Comparison of ENCODE assay signal across 17 cellular contexts in genomic region chr1:210445931-210446330, GRCh38.
DNase-seq lines count a peak whose midpoint lies in the region; ATAC-seq and TF ChIP-seq lines count a peak whose summit lies in the region.
"Had no signal": no experiment of that assay in that cellular context is flagged by ENCODE, and none has a peak within 500 bp of the region (broad histone marks: within the 10 kb centered on the region; RNA-seq: fewer than 3 reads in every experiment).

No MANE protein-coding gene starts in this region.

- no peaks in the 10 kb centered on the region for H3K79me2 ChIP-seq in OCI-LY3 (ENCODE audit: low read length)
- H3K79me2 ChIP-seq: hepatocyte had no signal

- peaks cover 31% of the 10 kb centered on the region for H3K4me1 ChIP-seq in OCI-LY3 (ENCODE audit: low read length)
- H3K4me1 ChIP-seq: vagina had no signal

- no peaks in the 10 kb centered on the region for H3K36me3 Mint-ChIP-seq in activated T-cell treated with anti-CD3 and anti-CD28 coated beads, Interleukin-2, amount 50 U/mL, for 72 hours (ENCODE audit: insufficient read depth in 2 of 2)
- no peaks in the 10 kb centered on the region for H3K36me3 Mint-ChIP-seq in activated naive CD8-positive, alpha-beta T cell treated with anti-CD3 and anti-CD28 coated beads for 36 hours
- no peaks in the 10 kb centered on the region for H3K36me3 Mint-ChIP-seq in stimulated activated naive B cell treated with anti-CD40 and anti-IgM and Interleukin-4, amounts not matched to agents 10 μg/mL and 1 μg/mL and 100 μg/mL, for 72 hours

- no peaks in the 10 kb centered on the region for H3K9me3 Mint-ChIP-seq in activated T-cell treated with anti-CD3 and anti-CD28 coated beads, Interleukin-2, amount 50 U/mL, for 72 hours
- H3K9me3 Mint-ChIP-seq in activated naive CD8-positive, alpha-beta T cell treated with anti-CD3 and anti-CD28 coated beads for 36 hours = no peaks in the 10 kb centered on the region
- H3K9me3 Mint-ChIP-seq in stimulated activated naive B cell treated with anti-CD40 and anti-IgM and Interleukin-4, amounts not matched to agents 10 μg/mL and 1 μg/mL and 100 μg/mL, for 72 hours = no peaks in the 10 kb centered on the region
- H3K9me3 Mint-ChIP-seq: HFFc6 had no signal

- H3K4me2 ChIP-seq in OCI-LY3 (ENCODE audit: low read length) = peak overlapping the region; percentile 56
- H3K4me2 ChIP-seq: hepatocyte had no signal

- H3K9ac ChIP-seq in OCI-LY3 (ENCODE audit: low read length) = no peak overlapping the region

- TF ChIP-seq CTCF in OCI-LY3 (IDR thresholded peaks at IDR 0.05; ENCODE audit: low read depth, low read length) = no peak

- H3K27me3 Mint-ChIP-seq in activated T-cell treated with anti-CD3 and anti-CD28 coated beads, Interleukin-2, amount 50 U/mL, for 72 hours (ENCODE audit: low read depth) = peaks cover 10% of the 10 kb centered on the region
- peaks cover 4% of the 10 kb centered on the region for H3K27me3 Mint-ChIP-seq in activated naive CD8-positive, alpha-beta T cell treated with anti-CD3 and anti-CD28 coated beads for 36 hours
- H3K27me3 Mint-ChIP-seq in stimulated activated naive B cell treated with anti-CD40 and anti-IgM and Interleukin-4, amounts not matched to agents 10 μg/mL and 1 μg/mL and 100 μg/mL, for 72 hours = no peaks in the 10 kb centered on the region

- peaks cover 34% of the 10 kb centered on the region for H3K4me1 Mint-ChIP-seq in activated T-cell treated with anti-CD3 and anti-CD28 coated beads, Interleukin-2, amount 50 U/mL, for 72 hours (ENCODE audit: low read depth)
- H3K4me1 Mint-ChIP-seq in activated naive CD8-positive, alpha-beta T cell treated with anti-CD3 and anti-CD28 coated beads for 36 hours = peaks cover 23% of the 10 kb centered on the region
- H3K4me1 Mint-ChIP-seq in stimulated activated naive B cell treated with anti-CD40 and anti-IgM and Interleukin-4, amounts not matched to agents 10 μg/mL and 1 μg/mL and 100 μg/mL, for 72 hours = peaks cover 0 to 3% of the 10 kb centered on the region in 2 donors

- H4K20me1 ChIP-seq in OCI-LY3 (ENCODE audit: insufficient read depth, low read length) = no peaks in the 10 kb centered on the region

- peak overlapping the region; percentile 48 to 70 for H3K4me3 Mint-ChIP-seq in activated T-cell treated with anti-CD3 and anti-CD28 coated beads, Interleukin-2, amount 50 U/mL, for 72 hours
- H3K4me3 Mint-ChIP-seq in activated naive CD8-positive, alpha-beta T cell treated with anti-CD3 and anti-CD28 coated beads for 36 hours = no peak overlapping the region
- no peak overlapping the region for H3K4me3 Mint-ChIP-seq in stimulated activated naive B cell treated with anti-CD40 and anti-IgM and Interleukin-4, amounts not matched to agents 10 μg/mL and 1 μg/mL and 100 μg/mL, for 72 hours
- H3K4me3 Mint-ChIP-seq: HFFc6 had no signal

- 0 out of 2 replicates have a peak, but pooled peaks cover 3% of the 10 kb centered on the region for H3K27me3 ChIP-seq in OCI-LY3 (ENCODE audit: low read depth, low read length)
- H3K27me3 ChIP-seq: foreskin keratinocyte, hepatocyte, vagina had no signal

- peak overlapping the region; percentile 78 for H3K27ac Mint-ChIP-seq in activated T-cell treated with anti-CD3 and anti-CD28 coated beads, Interleukin-2, amount 50 U/mL, for 72 hours
- H3K27ac Mint-ChIP-seq in activated naive CD8-positive, alpha-beta T cell treated with anti-CD3 and anti-CD28 coated beads for 36 hours = peak overlapping the region; percentile 70
- peak overlapping the region; percentile 31 for H3K27ac Mint-ChIP-seq in stimulated activated naive B cell treated with anti-CD40 and anti-IgM and Interleukin-4, amounts not matched to agents 10 μg/mL and 1 μg/mL and 100 μg/mL, for 72 hours
- H3K27ac Mint-ChIP-seq: HFFc6 had no signal

- H2AFZ ChIP-seq in OCI-LY3 (ENCODE audit: low read depth, low read length) = no peak overlapping the region
- H2AFZ ChIP-seq: hepatocyte had no signal

- DNase-seq in activated T-cell treated with anti-CD3 and anti-CD28 coated beads, Interleukin-2, amount 50 U/mL, for 72 hours = no peak
- no peak for DNase-seq in activated T-cell treated with anti-CD3 and anti-CD28 coated beads, Interleukin-2, amount 50 U/mL, for 1 hour
- no peak for DNase-seq in activated naive CD8-positive, alpha-beta T cell treated with anti-CD3 and anti-CD28 coated beads for 36 hours
- DNase-seq in stimulated activated naive B cell treated with anti-CD40 and anti-IgM and Interleukin-4, amounts not matched to agents 10 μg/mL and 1 μg/mL and 100 μg/mL, for 72 hours = no peak
- DNase-seq in DMS53 (lab: John Stamatoyannopoulos, UW) = no peak
- DNase-seq: aorta, C1 segment of cervical spinal cord, erythroblast, HFFc6, NCI-H1105 treated with DMSO at 0.1 percent for 48 hours, NCI-H524 treated with DMSO at 0.1 percent for 48 hours had no signal

- H3K27ac ChIP-seq in OCI-LY3 (ENCODE audit: low read length) = no peak overlapping the region
- H3K27ac ChIP-seq: foreskin keratinocyte, hepatocyte, vagina had no signal

- no peaks in the 10 kb centered on the region for H3K9me3 ChIP-seq in OCI-LY3 (ENCODE audit: insufficient read depth, low read length)
- H3K9me3 ChIP-seq: vagina had no signal

- no peaks in the 10 kb centered on the region for H3K36me3 ChIP-seq in OCI-LY3 (replicated peaks; ENCODE audit: low read depth, low read length)
- H3K36me3 ChIP-seq: vagina had no signal

- peak overlapping the region; percentile 63 for H3K4me3 ChIP-seq in OCI-LY3 (ENCODE audit: low read length)
- H3K4me3 ChIP-seq: hepatocyte, vagina had no signal

- ATAC-seq in activated T-cell treated with anti-CD3 and anti-CD28 coated beads, Interleukin-2, amount 50 U/mL, for 72 hours (replicated peaks in 1 of 2) = no peak
- no peak for ATAC-seq in stimulated activated naive B cell treated with anti-CD40 and anti-IgM and Interleukin-4, amounts not matched to agents 10 μg/mL and 1 μg/mL and 100 μg/mL, for 72 hours (replicated peaks)
- no peak for ATAC-seq in HG03442 (IDR thresholded peaks at IDR 0.05; ENCODE audit: unreplicated experiment)
- ATAC-seq in GM18861 (IDR thresholded peaks at IDR 0.05; ENCODE audit: unreplicated experiment) = no peak

Comparison
In these comparisons a context has a peak if more than half of its experiments do, and no peak if none do; other contexts are left out.
1. H3K4me3 Mint-ChIP-seq: peak in activated T-cell treated with anti-CD3 and anti-CD28 coated beads, Interleukin-2, amount 50 U/mL, for 72 hours (2 of 2); none in activated naive CD8-positive, alpha-beta T cell treated with anti-CD3 and anti-CD28 coated beads for 36 hours (single experiment) and stimulated activated naive B cell treated with anti-CD40 and anti-IgM and Interleukin-4, amounts not matched to agents 10 μg/mL and 1 μg/mL and 100 μg/mL, for 72 hours (0 of 2).
2. Peak in every context shown above with its lines, with median percentiles within 50 percentile points of each other: H3K27ac Mint-ChIP-seq.